In genomic region chr13:94706101-94706853, GRCh38 we compare ENCODE assay signal across 19 cellular contexts. TPM values are rescaled to one million over a fixed set of nuclear protein-coding genes. Genes with fewer than 3 reads are reported as not detected.
DNase-seq lines count a peak whose midpoint lies in the region; ATAC-seq and TF ChIP-seq lines count a peak whose summit lies in the region.
"Had no signal": no experiment of that assay in that cellular context is flagged by ENCODE, and none has a peak within 500 bp of the region (broad histone marks: within the 10 kb centered on the region; RNA-seq: fewer than 3 reads in every experiment).

No MANE protein-coding gene starts in this region.

- H4K5ac ChIP-seq in H9 (ENCODE audit: insufficient read length, low read depth, low read length) = no peak overlapping the region

- H3K27me3 ChIP-seq in H9 (ENCODE audit: insufficient read depth, low read length) (peaks cover 50% of the 10 kb centered on the region; the same call in 1 of the 2 replicates), iPS-20b (ENCODE audit: insufficient read depth, low read length) (peaks cover 96% of the 10 kb centered on the region), left lung (peaks cover 99 to 100% of the 10 kb centered on the region in 2 donors)

- intact Hi-C loops in left lung (cut with DNase I) = no loop called here

- no peaks in the 10 kb centered on the region for H3K79me1 ChIP-seq in H9 (ENCODE audit: insufficient read depth, low read depth, low read length, poor library complexity, severe bottlenecking)

- no peak overlapping the region for H2BK5ac ChIP-seq in H9 (ENCODE audit: insufficient read length, low read length)

- no peak for ATAC-seq in HG03135 (IDR thresholded peaks at IDR 0.05; ENCODE audit: unreplicated experiment)
- ATAC-seq in left lung = no peak
- ATAC-seq: upper lobe of right lung had no signal

- no peak overlapping the region for H2BK20ac ChIP-seq in H9 (ENCODE audit: low read depth, low read length, poor library complexity, severe bottlenecking)

- no peaks in the 10 kb centered on the region for H3K36me3 ChIP-seq in iPS-20b (ENCODE audit: insufficient read depth, low read depth, low read length)
- no peaks in the 10 kb centered on the region for H3K36me3 ChIP-seq in left lung
- H3K36me3 ChIP-seq: upper lobe of right lung had no signal

- H3K4me2 ChIP-seq in H9 (ENCODE audit: insufficient read depth, insufficient read length, low read length) = peak overlapping the region; percentile 87

- H4K91ac ChIP-seq in H9 (ENCODE audit: insufficient read length, low read depth, low read length) = no peak overlapping the region

- no peak overlapping the region for H2BK120ac ChIP-seq in H9 (ENCODE audit: low read depth, low read length, poor library complexity, severe bottlenecking)

- H3K9me3 ChIP-seq in H9 (ENCODE audit: control insufficient read depth, low read depth, low read length) (no peaks in the 10 kb centered on the region), iPS-20b (ENCODE audit: insufficient read depth, low read depth, low read length) (no peaks in the 10 kb centered on the region), left lung (no peaks in the 10 kb centered on the region)
- H3K9me3 ChIP-seq: upper lobe of right lung had no signal

- H3K4me3 ChIP-seq in iPS-20b (ENCODE audit: low read length) = peak overlapping the region; percentile 88
- H3K4me3 ChIP-seq in left lung = no peak overlapping the region
- H3K4me3 ChIP-seq: upper lobe of right lung had no signal

- H3K27ac ChIP-seq in H9 (ENCODE audit: insufficient read length, low read depth, low read length) (no peak overlapping the region), angular gyrus (ENCODE audit: low read depth, low read length) (peak overlapping the region; percentile 27), iPS-20b (ENCODE audit: low read length) (no peak overlapping the region), left lung (no peak overlapping the region)
- H3K27ac ChIP-seq: upper lobe of right lung had no signal

- H3K4me3 Mint-ChIP-seq in H9 = peak overlapping the region; percentile 73 to 77
- H3K4me3 Mint-ChIP-seq: activated CD4-positive, alpha-beta T cell treated with anti-CD3 and anti-CD28 coated beads, Interleukin-2, amount 10 ng/mL, durations not matched to agents 7 days and 5 days; activated naive CD4-positive, alpha-beta T cell treated with anti-CD3 and anti-CD28 coated beads for 36 hours; CD4-positive, alpha-beta T cell; dendritic cell treated with granulocyte-macrophage colony-stimulating factor and Interleukin-4, amounts not matched to agents 40 ng/mL and 50 ng/mL, for 4 days; stimulated activated naive CD8-positive, alpha-beta T cell treated with anti-CD3 and anti-CD28 coated beads, Interleukin-15, Interleukin-2, amounts not matched to agents 100 ng/mL and 50 ng/mL, for 24 hours had no signal

- H4K8ac ChIP-seq in H9 (replicated peaks; ENCODE audit: insufficient read length, low read depth, low read length) = no peak overlapping the region

- no peak overlapping the region for H3K4ac ChIP-seq in H9 (ENCODE audit: low read depth, low read length)

- no peaks in the 10 kb centered on the region for H4K20me1 ChIP-seq in H9 (ENCODE audit: control insufficient read depth, insufficient read depth, insufficient read length)

- no peak overlapping the region for H2AK5ac ChIP-seq in H9 (ENCODE audit: insufficient read length, low read length)

- no CpG with 5 or more reads among the region's 16 CpGs for WGBS in H9 (ENCODE audit: extremely low coverage, insufficient read length, low lambda C conversion rate)

- H3K4me1 ChIP-seq in H9 (ENCODE audit: insufficient read depth, low read length) = no peaks in the 10 kb centered on the region
- peaks cover 43% of the 10 kb centered on the region; the same call in 1 of the 2 replicates for H3K4me1 ChIP-seq in iPS-20b (ENCODE audit: insufficient read depth, low read length)
- peaks cover 0 to 9% of the 10 kb centered on the region in 2 donors for H3K4me1 ChIP-seq in left lung

- no peak overlapping the region for H3K18ac ChIP-seq in H9 (ENCODE audit: insufficient read length, low read depth, low read length)

- peak; percentile 58 for DNase-seq in COLO668 (lab: John Stamatoyannopoulos, UW; ENCODE audit: unreplicated experiment)
- no peak for DNase-seq in H9
- no peak for DNase-seq in left lung
- no peak for DNase-seq in 8988T
- no peak for DNase-seq in DMS79 (lab: John Stamatoyannopoulos, UW)
- DNase-seq: activated CD4-positive, alpha-beta T cell treated with anti-CD3 and anti-CD28 coated beads, Interleukin-2, amount 10 ng/mL, durations not matched to agents 7 days and 5 days; activated naive CD4-positive, alpha-beta T cell treated with anti-CD3 and anti-CD28 coated beads for 36 hours; activated T-cell treated with anti-CD3 and anti-CD28 coated beads for 4 hours; CD4-positive, alpha-beta T cell; HCEC 1CT; NCI-H2227 treated with DMSO at 0.1 percent for 48 hours; SW 1271; upper lobe of right lung had no signal

- no peaks in the 10 kb centered on the region for H3K79me2 ChIP-seq in H9 (ENCODE audit: insufficient read depth, low read length)

- H3K9ac ChIP-seq in H9 (ENCODE audit: extremely low read depth, insufficient read length, low read length) (no peak overlapping the region), iPS-20b (ENCODE audit: low read depth, low read length) (no peak overlapping the region)

- H2BK15ac ChIP-seq in H9 (ENCODE audit: low read depth, low read length) = no peak overlapping the region

- H2BK12ac ChIP-seq in H9 (ENCODE audit: insufficient read length, low read depth, low read length) = no peak overlapping the region

- peaks cover 0 to 26% (median 7%) of the 10 kb centered on the region in 3 experiments; a peak in 5 of 7 replicates for H3K36me3 Mint-ChIP-seq in H9 (ENCODE audit: insufficient read depth in 1 of 3, low read depth in 3 of 3)

- peaks cover 85% of the 10 kb centered on the region for H3K27me3 Mint-ChIP-seq in H9 (ENCODE audit: low read depth)

- H2AFZ ChIP-seq in H9 (ENCODE audit: low read length) = no peak overlapping the region

- H3K4me1 Mint-ChIP-seq in H9 = peaks cover 59 to 74% of the 10 kb centered on the region in 2 experiments

- no peak overlapping the region for H3K14ac ChIP-seq in H9 (ENCODE audit: insufficient read depth, low read length)

- H3K23me2 ChIP-seq in H9 (ENCODE audit: insufficient read length, low read depth, low read length, poor library complexity, severe bottlenecking) = peaks cover 37% of the 10 kb centered on the region

- H3K56ac ChIP-seq in H9 (ENCODE audit: insufficient read length, low read depth, low read length) = no peak overlapping the region

- TF ChIP-seq CTCF in H9 (conservative IDR thresholded peaks at IDR 0.05) (no peak), left lung (IDR thresholded peaks at IDR 0.05) (no peak)

- H3K23ac ChIP-seq in H9 (ENCODE audit: insufficient read length, low read depth, low read length) = no peak overlapping the region

- no peak overlapping the region for H3T11ph ChIP-seq in H9 (ENCODE audit: low read length)

- H3K27ac Mint-ChIP-seq in H9 = peak overlapping the region in 1 of 3 experiments; percentile 98; a peak in 2 of 7 replicates
- H3K27ac Mint-ChIP-seq: activated CD4-positive, alpha-beta T cell treated with anti-CD3 and anti-CD28 coated beads, Interleukin-2, amount 10 ng/mL, durations not matched to agents 7 days and 5 days; activated naive CD4-positive, alpha-beta T cell treated with anti-CD3 and anti-CD28 coated beads for 36 hours; CD4-positive, alpha-beta T cell; dendritic cell treated with granulocyte-macrophage colony-stimulating factor and Interleukin-4, amounts not matched to agents 40 ng/mL and 50 ng/mL, for 4 days; stimulated activated naive CD8-positive, alpha-beta T cell treated with anti-CD3 and anti-CD28 coated beads, Interleukin-15, Interleukin-2, amounts not matched to agents 100 ng/mL and 50 ng/mL, for 24 hours had no signal

- peaks cover 0 to 8% of the 10 kb centered on the region in 2 experiments; a peak in 2 of 5 replicates for H3K9me3 Mint-ChIP-seq in H9
- H3K9me3 Mint-ChIP-seq: activated CD4-positive, alpha-beta T cell treated with anti-CD3 and anti-CD28 coated beads, Interleukin-2, amount 10 ng/mL, durations not matched to agents 7 days and 5 days; activated naive CD4-positive, alpha-beta T cell treated with anti-CD3 and anti-CD28 coated beads for 36 hours; dendritic cell treated with granulocyte-macrophage colony-stimulating factor and Interleukin-4, amounts not matched to agents 40 ng/mL and 50 ng/mL, for 4 days had no signal

RNA-seq across cellular contexts. Expression of gene SOX21, which starts 6.1 kb away (rescaled TPM):
- total RNA-seq in H9 (2021) (36.8 and 38.4 TPM in 2 replicates), left lung (under 1 TPM; 0.09 to 0.13 TPM)
- total RNA-seq: activated CD4-positive, alpha-beta T cell treated with anti-CD3 and anti-CD28 coated beads, Interleukin-2, amount 10 ng/mL, durations not matched to agents 7 days and 5 days; activated naive CD4-positive, alpha-beta T cell treated with anti-CD3 and anti-CD28 coated beads for 36 hours; CD4-positive, alpha-beta T cell; omental fat pad had no signal

Comparison
In these comparisons a context has a peak if more than half of its experiments do, and no peak if none do; other contexts are left out.
1. RNA of gene SOX21, which starts 6.1 kb away (total RNA-seq): 36.8 to 38.4 TPM in H9; 0.09 to 0.13 TPM in left lung; every median in the first group is over 10 times any median in the second.